In genomic region chr5:76746677-76747076, GRCh38 we compare ENCODE assay signal across 19 cellular contexts.
"Had no signal": no experiment of that assay in that cellular context is flagged by ENCODE, and none has a peak within 500 bp of the region (broad histone marks: within the 10 kb centered on the region; RNA-seq: fewer than 3 reads in every experiment).

No MANE protein-coding gene starts in this region.

- H3K36me3 ChIP-seq: colonic mucosa, esophagus squamous epithelium, gastrocnemius medialis, heart right ventricle, lower lobe of right lung, thoracic aorta, upper lobe of right lung had no signal

- H3K27ac ChIP-seq: colonic mucosa, esophagus squamous epithelium, gastrocnemius medialis, heart right ventricle, lower lobe of right lung, thoracic aorta, upper lobe of right lung had no signal

- H3K9me3 ChIP-seq: colonic mucosa, esophagus squamous epithelium, gastrocnemius medialis, lower lobe of right lung, thoracic aorta, upper lobe of right lung had no signal

- ATAC-seq: activated CD4-positive, alpha-beta T cell treated with anti-CD3 and anti-CD28 coated beads for 36 hours; activated CD8-positive, alpha-beta T cell treated with anti-CD3 and anti-CD28 coated beads for 36 hours; gastrocnemius medialis; heart right ventricle; left cardiac atrium; lower lobe of right lung; sciatic nerve; T-helper 17 cell; upper lobe of right lung had no signal

- H3K4me3 ChIP-seq: colonic mucosa, esophagus squamous epithelium, gastrocnemius medialis, heart right ventricle, lower lobe of right lung, thoracic aorta, upper lobe of right lung had no signal

- DNase-seq: activated CD4-positive, alpha-beta T cell treated with anti-CD3 and anti-CD28 coated beads for 36 hours; activated CD8-positive, alpha-beta T cell treated with anti-CD3 and anti-CD28 coated beads for 36 hours; activated effector memory CD4-positive, alpha-beta T cell treated with anti-CD3 and anti-CD28 coated beads, Interleukin-2, amount 50 U/mL, for 16 hours; activated T-cell treated with anti-CD3 and anti-CD28 coated beads, Interleukin-2, amount 50 U/mL, for 48 hours; amniotic stem cell; caudate nucleus; colonic mucosa; esophagus squamous epithelium; gastrocnemius medialis; heart right ventricle; left cardiac atrium; lower lobe of right lung; nephron progenitor cell; stimulated activated CD4-positive, alpha-beta T cell treated with anti-CD3 and anti-CD28 coated beads, Interleukin-12 subunit alpha, Interleukin-12 subunit beta, amount 100 ng/mL, for 4 hours; stimulated activated CD4-positive, alpha-beta T cell treated with anti-CD3 and anti-CD28 coated beads, Interleukin-2, amount 100 ng/mL, for 24 hours; T-helper 17 cell; upper lobe of right lung had no signal

- H3K27me3 ChIP-seq: colonic mucosa, esophagus squamous epithelium, gastrocnemius medialis, upper lobe of right lung had no signal

- H3K4me1 ChIP-seq: colonic mucosa, esophagus squamous epithelium, gastrocnemius medialis, heart right ventricle, lower lobe of right lung, upper lobe of right lung had no signal
